In the genomic region with DNA sequence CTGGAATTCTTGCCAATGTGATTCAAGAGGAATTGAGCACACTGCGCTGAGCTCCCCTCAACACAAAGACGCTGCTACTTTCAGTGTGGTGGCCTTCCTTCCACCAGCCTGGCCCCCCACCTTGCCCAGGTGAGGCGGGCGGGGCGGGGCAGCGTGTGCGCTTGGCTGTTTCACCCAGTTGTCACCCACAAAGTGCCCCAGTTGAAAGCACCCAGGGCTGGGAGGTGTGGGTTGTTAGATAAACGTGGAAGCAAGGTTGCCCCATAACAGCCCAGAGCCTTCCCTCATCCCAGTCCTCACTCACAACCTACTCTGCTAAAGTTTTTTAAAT, we compare ENCODE assay signal across 1 cellular context.
TF ChIP-seq lines count a peak whose summit lies in the region.

No MANE protein-coding gene starts in this region.

TF ChIP-seq in HepG2, 621 proteins besides CTCF, POLR2A, EP300 and RAD21 (continued from another document):
- no peak for TF ChIP-seq KAT2B (IDR thresholded peaks at IDR 0.05; ENCODE audit: borderline replicate concordance, low read depth, low read length)
- TF ChIP-seq, protein P1, sequence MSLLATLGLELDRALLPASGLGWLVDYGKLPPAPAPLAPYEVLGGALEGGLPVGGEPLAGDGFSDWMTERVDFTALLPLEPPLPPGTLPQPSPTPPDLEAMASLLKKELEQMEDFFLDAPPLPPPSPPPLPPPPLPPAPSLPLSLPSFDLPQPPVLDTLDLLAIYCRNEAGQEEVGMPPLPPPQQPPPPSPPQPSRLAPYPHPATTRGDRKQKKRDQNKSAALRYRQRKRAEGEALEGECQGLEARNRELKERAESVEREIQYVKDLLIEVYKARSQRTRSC (CRISPR knock-in tag; IDR thresholded peaks at IDR 0.05; ENCODE audit: low read depth): no peak
